In genomic region chr12:71183018-71183417, GRCh38 we compare ENCODE assay signal across 18 cellular contexts. TPM values are rescaled to one million over a fixed set of nuclear protein-coding genes. Genes with fewer than 3 reads are reported as not detected.
DNase-seq lines count a peak whose midpoint lies in the region; ATAC-seq and TF ChIP-seq lines count a peak whose summit lies in the region.
"Had no signal": no experiment of that assay in that cellular context is flagged by ENCODE, and none has a peak within 500 bp of the region (broad histone marks: within the 10 kb centered on the region; RNA-seq: fewer than 3 reads in every experiment).

No MANE protein-coding gene starts in this region.

- H2AFZ ChIP-seq in ACC112 (ENCODE audit: low read length, unreplicated experiment) (peak overlapping the region; percentile 73), mammary epithelial cell (ENCODE audit: low read depth, low read length) (no peak overlapping the region)

- H3K79me2 ChIP-seq in ACC112 (ENCODE audit: control insufficient read depth, insufficient read depth, low read length, unreplicated experiment) (no peaks in the 10 kb centered on the region), mammary epithelial cell (ENCODE audit: insufficient read depth, low read length) (no peaks in the 10 kb centered on the region)

- H3K27ac ChIP-seq in ACC112 (ENCODE audit: low read depth, low read length) = peak overlapping the region; percentile 59
- no peak overlapping the region for H3K27ac ChIP-seq in mammary epithelial cell (ENCODE audit: insufficient read depth, low read depth, low read length)
- H3K27ac ChIP-seq in naive thymus-derived CD4-positive, alpha-beta T cell (ENCODE audit: low read depth, low read length) = no peak overlapping the region
- H3K27ac ChIP-seq: HL-60, lower lobe of right lung had no signal

- dilution Hi-C loops in mammary epithelial cell (cut with HindIII; ENCODE audit: low sequenced_read_pairs) = no loop called here

- in situ Hi-C loops in mammary epithelial cell (cut with MboI; ENCODE audit: low sequenced_read_pairs in 2 of 2) = no loop called here

- no peak overlapping the region for H3K9ac ChIP-seq in mammary epithelial cell (ENCODE audit: insufficient read depth, low read length)

- CTCF ChIA-PET in mammary epithelial cell (lab: Charles Lee; ENCODE audit: low non-redundant PET) = no interaction called here
- CTCF ChIA-PET in activated CD8-positive, alpha-beta T cell treated with anti-CD3 and anti-CD28 coated beads for 36 hours (lab: Charles Lee) = no interaction called here
- CTCF ChIA-PET in naive thymus-derived CD4-positive, alpha-beta T cell (lab: Charles Lee) = no interaction called here

- H3K4me1 Mint-ChIP-seq in activated CD8-positive, alpha-beta T cell treated with anti-CD3 and anti-CD28 coated beads for 36 hours (ENCODE audit: low read depth) = peaks cover 4% of the 10 kb centered on the region
- no peaks in the 10 kb centered on the region for H3K4me1 Mint-ChIP-seq in naive thymus-derived CD4-positive, alpha-beta T cell
- H3K4me1 Mint-ChIP-seq: nephron had no signal

- H3K4me3 Mint-ChIP-seq in activated CD8-positive, alpha-beta T cell treated with anti-CD3 and anti-CD28 coated beads for 36 hours = no peak overlapping the region
- H3K4me3 Mint-ChIP-seq in naive thymus-derived CD4-positive, alpha-beta T cell = no peak overlapping the region
- H3K4me3 Mint-ChIP-seq: activated naive CD4-positive, alpha-beta T cell treated with anti-CD3 and anti-CD28 coated beads for 36 hours; nephron had no signal

- peak; percentile 92 for DNase-seq in NCI-H226
- DNase-seq in mammary epithelial cell = peak; percentile 58
- peak; percentile 15 for DNase-seq in kidney glomerular epithelial cell (lab: John Stamatoyannopoulos, UW)
- no peak for DNase-seq in activated CD8-positive, alpha-beta T cell treated with anti-CD3 and anti-CD28 coated beads for 36 hours
- DNase-seq in naive thymus-derived CD4-positive, alpha-beta T cell = no peak
- no peak for DNase-seq in activated effector memory CD4-positive, alpha-beta T cell treated with Interleukin-2 at 50 U/mL for 16 hours
- DNase-seq: activated CD8-positive, alpha-beta memory T cell treated with anti-CD3 and anti-CD28 coated beads, Interleukin-2, amount 50 U/mL, for 48 hours; activated naive CD4-positive, alpha-beta T cell treated with anti-CD3 and anti-CD28 coated beads for 36 hours; erythroblast; lower lobe of right lung; NCI-H2081; NCI-H526 treated with DMSO at 0.1 percent for 48 hours; retina had no signal

- no peak overlapping the region for H3K27ac Mint-ChIP-seq in activated CD8-positive, alpha-beta T cell treated with anti-CD3 and anti-CD28 coated beads for 36 hours
- no peak overlapping the region for H3K27ac Mint-ChIP-seq in naive thymus-derived CD4-positive, alpha-beta T cell
- H3K27ac Mint-ChIP-seq: activated naive CD4-positive, alpha-beta T cell treated with anti-CD3 and anti-CD28 coated beads for 36 hours; nephron had no signal

- no TSS peak for BruUV-seq in mammary epithelial cell (replicated peaks; lab: Mats Ljungman, UMichigan)

- WGBS in mammary epithelial cell (ENCODE audit: low coverage, missing lambda C conversion rate) = 0% methylated on average over 1 of the region's 1 CpG

- H3K4me3 ChIP-seq in ACC112 (ENCODE audit: low read depth, low read length) = no peak overlapping the region
- H3K4me3 ChIP-seq in mammary epithelial cell (replicated peaks in 1 of 3; ENCODE audit: insufficient read depth in 1 of 3, low read depth in 2 of 3, low read length in 3 of 3) = no peak overlapping the region
- H3K4me3 ChIP-seq in naive thymus-derived CD4-positive, alpha-beta T cell (ENCODE audit: low read length) = no peak overlapping the region
- H3K4me3 ChIP-seq: lower lobe of right lung had no signal

- no peaks in the 10 kb centered on the region for H3K27me3 Mint-ChIP-seq in activated CD8-positive, alpha-beta T cell treated with anti-CD3 and anti-CD28 coated beads for 36 hours
- H3K27me3 Mint-ChIP-seq in naive thymus-derived CD4-positive, alpha-beta T cell = peaks cover 0 to 3% (median 0%) of the 10 kb centered on the region in 5 donors

- H3K36me3 Mint-ChIP-seq in activated CD8-positive, alpha-beta T cell treated with anti-CD3 and anti-CD28 coated beads for 36 hours (ENCODE audit: low read depth) = no peaks in the 10 kb centered on the region
- peaks cover 0 to under 1% (median 0%) of the 10 kb centered on the region in 5 donors for H3K36me3 Mint-ChIP-seq in naive thymus-derived CD4-positive, alpha-beta T cell

- intact Hi-C loops in mammary epithelial cell (cut with micrococcal nuclease) = no loop called here
- intact Hi-C loops in activated CD8-positive, alpha-beta T cell treated with anti-CD3 and anti-CD28 coated beads for 36 hours (cut with micrococcal nuclease) = no loop called here
- intact Hi-C loops in naive thymus-derived CD4-positive, alpha-beta T cell (cut with micrococcal nuclease) = no loop called here

- TF ChIP-seq CTCF in mammary epithelial cell (conservative IDR thresholded peaks at IDR 0.05 in 1 of 2, IDR thresholded peaks at IDR 0.05 in 1 of 2; ENCODE audit: extremely low read depth in 1 of 2, insufficient read depth in 1 of 2, low read depth in 1 of 2, low read length in 2 of 2) = no peak
- TF ChIP-seq CTCF in activated CD8-positive, alpha-beta T cell treated with anti-CD3 and anti-CD28 coated beads for 36 hours (IDR thresholded peaks at IDR 0.05) = no peak

- H3K9me3 ChIP-seq in mammary epithelial cell (replicated peaks; ENCODE audit: insufficient read depth, low read length) = no peaks in the 10 kb centered on the region
- no peaks in the 10 kb centered on the region for H3K9me3 ChIP-seq in naive thymus-derived CD4-positive, alpha-beta T cell (ENCODE audit: control insufficient read depth in 2 of 3, low read length in 3 of 3)
- H3K9me3 ChIP-seq: lower lobe of right lung had no signal

- no peak for ATAC-seq in activated CD8-positive, alpha-beta T cell treated with anti-CD3 and anti-CD28 coated beads for 36 hours
- ATAC-seq in GM21526 (IDR thresholded peaks at IDR 0.05; ENCODE audit: low FRiP score, unreplicated experiment) = no peak
- ATAC-seq in naive thymus-derived CD4-positive, alpha-beta T cell = no peak
- ATAC-seq: lower lobe of right lung, Panc1 had no signal

- H3K36me3 ChIP-seq in ACC112 (ENCODE audit: insufficient read depth, low read length) (no peaks in the 10 kb centered on the region), mammary epithelial cell (ENCODE audit: insufficient read depth, low read length) (no peaks in the 10 kb centered on the region)
- no peaks in the 10 kb centered on the region for H3K36me3 ChIP-seq in naive thymus-derived CD4-positive, alpha-beta T cell (ENCODE audit: control insufficient read depth in 2 of 3, insufficient read depth in 3 of 3, low read length in 3 of 3)
- H3K36me3 ChIP-seq: lower lobe of right lung had no signal

- H3K4me2 ChIP-seq in mammary epithelial cell (ENCODE audit: insufficient read depth, low read depth, low read length) = no peak overlapping the region

- peaks cover 1% of the 10 kb centered on the region for H3K9me3 Mint-ChIP-seq in activated CD8-positive, alpha-beta T cell treated with anti-CD3 and anti-CD28 coated beads for 36 hours
- H3K9me3 Mint-ChIP-seq in naive thymus-derived CD4-positive, alpha-beta T cell = peaks cover 0 to 10% (median 4%) of the 10 kb centered on the region in 11 donors

- H4K20me1 ChIP-seq in mammary epithelial cell (ENCODE audit: insufficient read depth, low read length) = no peaks in the 10 kb centered on the region

- H3K4me1 ChIP-seq in ACC112 (ENCODE audit: control insufficient read depth, insufficient read depth, low read length, unreplicated experiment) (peaks cover 16% of the 10 kb centered on the region), mammary epithelial cell (ENCODE audit: insufficient read depth, low read length) (no peaks in the 10 kb centered on the region)
- no peaks in the 10 kb centered on the region for H3K4me1 ChIP-seq in naive thymus-derived CD4-positive, alpha-beta T cell (ENCODE audit: control insufficient read depth in 2 of 2, insufficient read depth in 2 of 2, low read length in 2 of 2)
- H3K4me1 ChIP-seq: lower lobe of right lung had no signal

- POLR2A ChIA-PET in activated CD8-positive, alpha-beta T cell treated with anti-CD3 and anti-CD28 coated beads for 36 hours (lab: Charles Lee) = interaction anchor here (0.6 kb wide), 1 partner anchor 505 kb away, joined by 3 read pairs; no protein-coding TSS in a partner anchor
- POLR2A ChIA-PET in naive thymus-derived CD4-positive, alpha-beta T cell (lab: Charles Lee) = no interaction called here

- H3K27me3 ChIP-seq in ACC112 (ENCODE audit: insufficient read depth, low read length) (no peaks in the 10 kb centered on the region), mammary epithelial cell (ENCODE audit: insufficient read depth, low read length) (no peaks in the 10 kb centered on the region)
- no peaks in the 10 kb centered on the region for H3K27me3 ChIP-seq in naive thymus-derived CD4-positive, alpha-beta T cell (ENCODE audit: control insufficient read depth in 2 of 2, insufficient read depth in 2 of 2, low read length in 2 of 2)

RNA-seq across cellular contexts. Expression of gene TSPAN8, which starts 25.2 kb away (rescaled TPM):
- not detected for total RNA-seq in mammary epithelial cell
- polyA plus RNA-seq in mammary epithelial cell = not detected
- not detected for polyA minus RNA-seq in mammary epithelial cell
- total RNA-seq in activated CD8-positive, alpha-beta T cell treated with anti-CD3 and anti-CD28 coated beads for 36 hours = not detected
- total RNA-seq in naive thymus-derived CD4-positive, alpha-beta T cell = not detected
- polyA plus RNA-seq in naive thymus-derived CD4-positive, alpha-beta T cell = not detected
- total RNA-seq: activated naive CD4-positive, alpha-beta T cell treated with anti-CD3 and anti-CD28 coated beads for 36 hours had no signal

Comparison
In these comparisons a context has a peak if more than half of its experiments do, and no peak if none do; other contexts are left out.
1. DNase-seq: peak in NCI-H226 (single experiment), mammary epithelial cell (single experiment) and kidney glomerular epithelial cell (single experiment); none in activated CD8-positive, alpha-beta T cell treated with anti-CD3 and anti-CD28 coated beads for 36 hours (single experiment), naive thymus-derived CD4-positive, alpha-beta T cell (0 of 9) and activated effector memory CD4-positive, alpha-beta T cell treated with Interleukin-2 at 50 U/mL for 16 hours (single experiment).